In the genomic region with DNA sequence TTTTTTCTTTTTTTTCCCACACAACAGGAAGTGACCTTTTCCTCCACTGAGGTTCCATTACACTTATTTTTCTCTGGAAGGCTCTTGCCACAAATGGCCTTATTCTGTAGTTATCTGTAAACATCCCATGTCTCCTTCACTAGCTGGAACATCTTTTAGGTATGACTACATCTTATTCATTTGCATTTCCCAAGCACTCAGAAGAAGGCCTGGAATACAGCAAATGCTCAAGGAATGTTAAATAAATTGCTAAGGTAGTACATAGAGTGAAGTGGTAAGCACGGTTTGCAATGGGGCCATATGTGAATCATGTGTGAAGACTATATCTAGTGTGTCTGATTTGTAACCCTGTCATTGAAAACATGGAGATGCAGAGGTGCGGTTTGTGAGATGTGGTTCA, we compare ENCODE assay signal across 19 cellular contexts.
A peak's percentile ranks its signal among the peaks of the same experiment; 100 is the strongest.
DNase-seq lines count a peak whose midpoint lies in the region; TF ChIP-seq lines count a peak whose summit lies in the region.
"Had no signal": no experiment of that assay in that cellular context is flagged by ENCODE, and none has a peak within 500 bp of the region (broad histone marks: within the 10 kb centered on the region; RNA-seq: fewer than 3 reads in every experiment).

No MANE protein-coding gene starts in this region.

- H3K4me3 ChIP-seq in astrocyte of the spinal cord (ENCODE audit: low read depth, low read length) (no peak overlapping the region), foreskin fibroblast (ENCODE audit: low read depth in 1 of 2, low read length in 2 of 2) (no peak overlapping the region)
- H3K4me3 ChIP-seq: skin epidermis had no signal

- in situ Hi-C loops in astrocyte of the spinal cord (cut with HindIII; ENCODE audit: low sequenced_read_pairs), result no loop called here

- TF ChIP-seq CTCF in astrocyte of the spinal cord (IDR thresholded peaks at IDR 0.05; ENCODE audit: low read depth, low read length), result no peak
- TF ChIP-seq CTCF in foreskin fibroblast (IDR thresholded peaks at IDR 0.05; ENCODE audit: low read depth, low read length), result no peak

- DNase-seq in AG08396 (ENCODE audit: low spot score) (peak; percentile 47), HCEC 1CT (peak; percentile 98), astrocyte of the spinal cord (ENCODE audit: low read depth, low spot score) (peak; percentile 73), foreskin fibroblast (peak; percentile 80 to 84), NCI-H1930 (lab: John Stamatoyannopoulos, UW) (no peak), NCI-H1694 (lab: John Stamatoyannopoulos, UW) (no peak), head of caudate nucleus (no peak), NCI-H1417 (lab: John Stamatoyannopoulos, UW) (no peak)
- DNase-seq: activated effector memory CD4-positive, alpha-beta T cell treated with anti-CD3 and anti-CD28 coated beads, Interleukin-2, amount 50 U/mL, for 16 hours; CD8-positive, alpha-beta memory T cell; DMS53; erythroblast; midbrain; NCI-H1417 treated with DMSO at 0.1 percent for 48 hours; NCI-H82; Right ventricle myocardium superior; stimulated activated CD4-positive, alpha-beta T cell treated with anti-CD3 and anti-CD28 coated beads, Interleukin-2, amount 100 ng/mL, for 24 hours; stimulated activated naive B cell treated with anti-CD40 and anti-IgM and Interleukin-4, amounts not matched to agents 10 μg/mL and 1 μg/mL and 100 μg/mL, for 72 hours had no signal

- intact Hi-C loops in head of caudate nucleus (cut with DNase I), result no loop called here

Comparison
In these comparisons a context has a peak if more than half of its experiments do, and no peak if none do; other contexts are left out.
1. DNase-seq: peak in AG08396 (single experiment), HCEC 1CT (single experiment), astrocyte of the spinal cord (single experiment) and foreskin fibroblast (2 of 2); none in NCI-H1930 (0 of 2), NCI-H1694 (single experiment), head of caudate nucleus (0 of 42) and NCI-H1417 (0 of 3).